In the genomic region with DNA sequence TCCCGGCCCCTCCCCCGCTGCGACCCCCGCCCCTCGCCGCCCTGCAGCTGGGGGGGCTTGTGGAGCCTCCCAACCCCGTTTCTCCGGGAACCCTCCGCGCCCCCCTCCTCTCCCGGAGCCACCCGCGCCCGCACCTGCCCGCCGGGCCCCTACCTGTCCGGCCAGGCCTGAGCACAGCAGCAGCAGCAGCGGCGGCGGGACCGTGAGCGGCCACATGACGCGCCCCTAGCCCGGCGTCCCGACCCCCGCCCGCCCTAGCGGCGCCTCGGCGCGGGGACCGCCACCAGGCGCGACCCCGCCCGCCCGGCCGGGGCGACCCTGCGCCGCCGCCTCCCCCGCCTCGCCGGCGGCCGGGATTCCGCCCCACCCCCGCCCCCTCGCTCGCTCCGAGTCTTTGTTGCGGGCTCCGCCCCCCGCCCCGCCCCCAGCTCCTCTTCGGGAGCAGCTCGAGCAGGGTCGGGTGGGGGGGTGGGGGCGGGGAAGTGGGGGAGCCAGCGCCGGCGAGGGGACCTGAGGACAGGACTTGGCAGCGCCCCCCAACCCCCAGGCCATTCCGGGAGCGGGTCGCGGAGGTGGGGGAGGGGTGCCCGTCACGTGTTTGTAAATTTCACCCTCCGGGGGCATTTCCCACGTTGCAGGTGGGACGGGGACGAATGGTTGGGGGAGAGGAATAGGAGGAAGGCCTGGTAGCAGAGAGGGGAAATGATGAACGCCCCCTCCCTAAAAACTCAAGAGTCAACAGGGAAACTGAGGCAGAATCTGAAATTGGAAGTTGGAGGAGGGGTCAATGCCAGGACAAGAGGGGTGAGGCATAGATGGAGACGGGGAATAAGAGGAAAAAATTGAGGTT, we compare ENCODE assay signal across 8 cellular contexts. TPM values are rescaled to one million over a fixed set of nuclear protein-coding genes. Genes with fewer than 3 reads are reported as not detected.
DNase-seq lines count a peak whose midpoint lies in the region; ATAC-seq and TF ChIP-seq lines count a peak whose summit lies in the region.

Gene OLFM2, minus strand, starts transcription at position 365 of the 850 bp plus-strand sequence. Its CDS starts 149 bp downstream, at position 216.

- CTCF ChIA-PET in AG04450 (lab: Charles Lee): interaction anchor here (1.6 kb wide), 1 partner anchor 64 kb away, joined by 8 read pairs; no protein-coding TSS in a partner anchor

- peak; percentile 27 for ATAC-seq in body of pancreas
- no peak for ATAC-seq in memory B cell (ENCODE audit: low read depth)

- no peak within 1 kb of the TSS for H3K27ac ChIP-seq in AG04450 (ENCODE audit: low read depth, low read length)
- H3K27ac ChIP-seq in body of pancreas: no peak within 1 kb of the TSS
- no peak within 1 kb of the TSS for H3K27ac ChIP-seq in urinary bladder (ENCODE audit: low read depth)

- no peak for TF ChIP-seq CTCF in AG04450 (IDR thresholded peaks at IDR 0.05; ENCODE audit: low read depth, low read length)
- no peak for TF ChIP-seq CTCF in HFF-Myc (IDR thresholded peaks at IDR 0.05; ENCODE audit: low read depth, low read length, missing control alignments)
- no peak for TF ChIP-seq CTCF in body of pancreas (IDR thresholded peaks at IDR 0.05)

- peaks cover 31% of the 10 kb centered on the region for H3K4me1 ChIP-seq in body of pancreas
- H3K4me1 ChIP-seq in urinary bladder (ENCODE audit: insufficient read depth): peaks cover 1% of the 10 kb centered on the region

- intact Hi-C loops in body of pancreas (cut with DNase I): loop anchor here (10.0 kb wide), 1 partner anchor 458 kb away; no protein-coding TSS in a partner anchor

- H3K36me3 ChIP-seq in body of pancreas (replicated peaks in 1 of 2; ENCODE audit: insufficient read depth in 1 of 2, low read depth in 2 of 2) (no peaks in the 10 kb centered on the region), urinary bladder (ENCODE audit: insufficient read depth) (no peaks in the 10 kb centered on the region)

- TF ChIP-seq POLR2A in body of pancreas (IDR thresholded peaks at IDR 0.05): no peak

- peaks cover 9% of the 10 kb centered on the region for H3K4me1 Mint-ChIP-seq in memory B cell

- H3K9me3 ChIP-seq in AG04450 (ENCODE audit: control insufficient read depth, insufficient read depth, low read length) (no peaks in the 10 kb centered on the region; the same call in 1 of the 2 replicates), body of pancreas (no peaks in the 10 kb centered on the region)

- POLR2A ChIA-PET in AG04450 (lab: Yijun Ruan, JAX): interaction anchor here (0.5 to 1.4 kb wide), 2 partner anchors 8 to 91 kb away, joined by 3 read pairs; no protein-coding TSS in a partner anchor

- H3K4me3 ChIP-seq in AG04450 (ENCODE audit: low read depth, low read length) (peak within 1 kb of the TSS; percentile 48), HFF-Myc (replicated peaks; ENCODE audit: low read depth, low read length) (peak within 1 kb of the TSS; percentile 42), body of pancreas (peak within 1 kb of the TSS in 1 of 2 donors; percentile 5), urinary bladder (ENCODE audit: low read depth, low read length) (peak within 1 kb of the TSS; percentile 38)

- peaks cover 22% of the 10 kb centered on the region for H3K27me3 ChIP-seq in AG04450 (ENCODE audit: control insufficient read depth, insufficient read depth, low read length)
- H3K27me3 ChIP-seq in body of pancreas: no peaks in the 10 kb centered on the region

- WGBS in body of pancreas, 2 donors: 1 to 3% methylated on average over 8 to 38 of the region's 79 CpGs
- under 1% methylated on average over 79 of the region's 79 CpGs for WGBS in urinary bladder

- peaks cover 31% of the 10 kb centered on the region for H3K27me3 Mint-ChIP-seq in memory B cell

- H3K9me3 Mint-ChIP-seq in memory B cell: peaks cover 3% of the 10 kb centered on the region

- DNase-seq in AG04450 (ENCODE audit: low read depth, low spot score): no peak
- no peak for DNase-seq in HFF-Myc (ENCODE audit: extremely low read depth, low read depth)
- peak; percentile 22 to 62 (median 32) for DNase-seq in body of pancreas
- no peak for DNase-seq in memory B cell (ENCODE audit: low spot score in 2 of 2)
- DNase-seq in NCI-H187 (lab: John Stamatoyannopoulos, UW): no peak
- no peak for DNase-seq in RPMI8226
- DNase-seq in 8988T: no peak

- peak within 1 kb of the TSS; percentile 32 for H3K27ac Mint-ChIP-seq in memory B cell

- no peaks in the 10 kb centered on the region for H3K36me3 Mint-ChIP-seq in memory B cell

- peak within 1 kb of the TSS; percentile 78 for H3K4me3 Mint-ChIP-seq in memory B cell

RNA-seq across cellular contexts. Expression of gene OLFM2, which starts in this region (rescaled TPM):
- polyA plus RNA-seq in AG04450 (2011; rRNA removed) (4.8 and 6.8 TPM in 2 replicates), urinary bladder (4.6 TPM)
- polyA minus RNA-seq in AG04450 (2011; rRNA and poly(A)+ RNA removed): 3.8 and 5.3 TPM in 2 replicates
- total RNA-seq in body of pancreas (10 to 100 TPM in 1 of 2 donors, 1 to 10 TPM in 1; 3.1 to 11.9 TPM), urinary bladder (18.2 TPM)

Comparison
In these comparisons a context has a peak if more than half of its experiments do, and no peak if none do; other contexts are left out.
1. DNase-seq: peak in body of pancreas (4 of 4); none in AG04450 (single experiment), HFF-Myc (single experiment), memory B cell (0 of 2), NCI-H187 (0 of 2), RPMI8226 (single experiment) and 8988T (single experiment).